ENCODE assay signal across 1 cellular context in the genomic region with DNA sequence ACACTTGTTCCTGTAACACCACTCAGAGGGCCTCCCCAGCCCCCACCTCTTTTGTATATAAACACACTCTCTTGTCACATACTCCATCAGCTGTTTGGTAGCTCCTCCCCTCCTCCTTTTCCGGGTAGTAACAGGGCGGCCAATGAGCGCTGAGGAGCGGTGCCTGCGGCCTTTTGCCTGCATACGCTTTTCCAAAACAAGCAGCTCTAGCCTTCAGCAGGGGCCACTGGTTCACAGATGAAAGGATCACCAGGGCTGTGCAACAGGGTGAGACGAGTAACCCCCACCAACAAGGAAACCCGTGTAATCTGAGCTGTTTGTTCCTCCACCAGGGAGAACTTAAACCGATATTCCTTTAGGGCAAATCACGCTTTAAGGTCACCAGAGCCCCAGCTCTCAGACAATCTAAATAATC.
TF ChIP-seq lines count a peak whose summit lies in the region.

No MANE protein-coding gene starts in this region.

TF ChIP-seq in GM23338, 12 proteins besides CTCF, POLR2A, EP300 and RAD21 (continued from another document):
- TF ChIP-seq, protein P1, sequence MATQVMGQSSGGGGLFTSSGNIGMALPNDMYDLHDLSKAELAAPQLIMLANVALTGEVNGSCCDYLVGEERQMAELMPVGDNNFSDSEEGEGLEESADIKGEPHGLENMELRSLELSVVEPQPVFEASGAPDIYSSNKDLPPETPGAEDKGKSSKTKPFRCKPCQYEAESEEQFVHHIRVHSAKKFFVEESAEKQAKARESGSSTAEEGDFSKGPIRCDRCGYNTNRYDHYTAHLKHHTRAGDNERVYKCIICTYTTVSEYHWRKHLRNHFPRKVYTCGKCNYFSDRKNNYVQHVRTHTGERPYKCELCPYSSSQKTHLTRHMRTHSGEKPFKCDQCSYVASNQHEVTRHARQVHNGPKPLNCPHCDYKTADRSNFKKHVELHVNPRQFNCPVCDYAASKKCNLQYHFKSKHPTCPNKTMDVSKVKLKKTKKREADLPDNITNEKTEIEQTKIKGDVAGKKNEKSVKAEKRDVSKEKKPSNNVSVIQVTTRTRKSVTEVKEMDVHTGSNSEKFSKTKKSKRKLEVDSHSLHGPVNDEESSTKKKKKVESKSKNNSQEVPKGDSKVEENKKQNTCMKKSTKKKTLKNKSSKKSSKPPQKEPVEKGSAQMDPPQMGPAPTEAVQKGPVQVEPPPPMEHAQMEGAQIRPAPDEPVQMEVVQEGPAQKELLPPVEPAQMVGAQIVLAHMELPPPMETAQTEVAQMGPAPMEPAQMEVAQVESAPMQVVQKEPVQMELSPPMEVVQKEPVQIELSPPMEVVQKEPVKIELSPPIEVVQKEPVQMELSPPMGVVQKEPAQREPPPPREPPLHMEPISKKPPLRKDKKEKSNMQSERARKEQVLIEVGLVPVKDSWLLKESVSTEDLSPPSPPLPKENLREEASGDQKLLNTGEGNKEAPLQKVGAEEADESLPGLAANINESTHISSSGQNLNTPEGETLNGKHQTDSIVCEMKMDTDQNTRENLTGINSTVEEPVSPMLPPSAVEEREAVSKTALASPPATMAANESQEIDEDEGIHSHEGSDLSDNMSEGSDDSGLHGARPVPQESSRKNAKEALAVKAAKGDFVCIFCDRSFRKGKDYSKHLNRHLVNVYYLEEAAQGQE (IDR thresholded peaks at IDR 0.05; ENCODE audit: unreplicated experiment): no peak
- TF ChIP-seq, protein P2, sequence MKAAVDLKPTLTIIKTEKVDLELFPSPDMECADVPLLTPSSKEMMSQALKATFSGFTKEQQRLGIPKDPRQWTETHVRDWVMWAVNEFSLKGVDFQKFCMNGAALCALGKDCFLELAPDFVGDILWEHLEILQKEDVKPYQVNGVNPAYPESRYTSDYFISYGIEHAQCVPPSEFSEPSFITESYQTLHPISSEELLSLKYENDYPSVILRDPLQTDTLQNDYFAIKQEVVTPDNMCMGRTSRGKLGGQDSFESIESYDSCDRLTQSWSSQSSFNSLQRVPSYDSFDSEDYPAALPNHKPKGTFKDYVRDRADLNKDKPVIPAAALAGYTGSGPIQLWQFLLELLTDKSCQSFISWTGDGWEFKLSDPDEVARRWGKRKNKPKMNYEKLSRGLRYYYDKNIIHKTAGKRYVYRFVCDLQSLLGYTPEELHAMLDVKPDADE (IDR thresholded peaks at IDR 0.05): 0 out of 2 replicates have a peak, but pooled peaks have one; percentile 12
- TF ChIP-seq EZH2phosphoT487 (IDR thresholded peaks at IDR 0.05; ENCODE audit: unreplicated experiment) (no peak), EZH2 (IDR thresholded peaks at IDR 0.05; ENCODE audit: low read depth, unreplicated experiment) (no peak), ZNF331 (CRISPR knock-in tag; IDR thresholded peaks at IDR 0.05; ENCODE audit: low read depth) (no peak)
